Comparison of ENCODE assay signal across 9 cellular contexts in the genomic region with DNA sequence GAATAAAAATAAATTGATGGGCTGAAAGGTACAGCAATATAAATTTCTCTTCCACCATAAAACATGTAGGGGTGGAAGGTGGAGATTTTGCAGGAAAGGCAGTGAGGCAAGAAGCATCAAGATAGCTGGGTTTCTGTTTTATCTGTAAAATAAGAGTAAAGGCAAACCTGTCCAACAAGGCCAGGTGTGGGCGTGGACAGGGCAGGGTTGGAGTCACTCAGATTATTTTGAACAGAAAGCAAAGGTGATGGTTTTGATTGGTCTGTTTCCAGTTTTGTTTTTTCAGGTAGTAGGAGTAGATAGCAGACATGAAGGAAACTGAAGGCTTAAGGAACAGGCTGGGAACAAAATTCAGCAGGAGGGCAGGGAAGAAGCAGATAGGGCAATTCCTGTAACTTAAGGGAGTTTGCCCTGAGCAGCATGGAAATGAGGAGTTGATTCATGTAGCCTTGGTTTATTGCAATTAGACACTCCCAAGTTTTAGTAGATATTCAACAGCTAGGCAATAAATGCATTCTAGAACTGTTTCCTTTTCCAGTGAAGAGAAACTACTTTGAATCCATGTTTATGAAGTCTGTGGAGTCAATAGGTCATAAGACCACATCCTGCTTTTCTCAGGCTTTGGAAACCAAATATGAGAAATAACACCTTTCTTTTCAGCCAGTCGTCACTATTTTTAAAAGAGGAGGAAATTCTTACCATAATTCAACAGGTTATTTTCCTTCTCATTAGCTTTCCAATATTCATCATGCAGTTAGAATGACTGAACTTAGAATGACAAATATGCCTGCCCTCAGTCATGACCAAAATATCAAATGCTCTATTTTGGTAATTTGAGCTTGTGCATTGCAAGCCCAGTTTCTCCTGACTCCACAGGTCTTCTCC. TPM values are rescaled to one million over a fixed set of nuclear protein-coding genes. Genes with fewer than 3 reads are reported as not detected.
DNase-seq lines count a peak whose midpoint lies in the region; TF ChIP-seq lines count a peak whose summit lies in the region.
"Had no signal": no experiment of that assay in that cellular context is flagged by ENCODE, and none has a peak within 500 bp of the region (broad histone marks: within the 10 kb centered on the region; RNA-seq: fewer than 3 reads in every experiment).

No MANE protein-coding gene starts in this region.

- peaks cover 16% of the 10 kb centered on the region for H3K4me1 Mint-ChIP-seq in mesothelial cell of epicardium

- H3K36me3 Mint-ChIP-seq in mesothelial cell of epicardium = no peaks in the 10 kb centered on the region

- no peak overlapping the region for H3K4me3 ChIP-seq in epithelial cell of esophagus (ENCODE audit: low read length)
- H3K4me3 ChIP-seq: HAP-1 had no signal

- in situ Hi-C loops in KBM-7 (cut with MboI; ENCODE audit: low pct_unique_long_range_greater_than_20kb, low sequenced_read_pairs) = no loop called here

- no peaks in the 10 kb centered on the region for H3K9me3 Mint-ChIP-seq in mesothelial cell of epicardium

- H3K4me3 Mint-ChIP-seq in mesothelial cell of epicardium = no peak overlapping the region

- TF ChIP-seq CTCF in epithelial cell of esophagus (IDR thresholded peaks at IDR 0.05; ENCODE audit: insufficient read depth, low read depth, low read length, missing control alignments) = no peak
- TF ChIP-seq CTCF in mesothelial cell of epicardium (IDR thresholded peaks at IDR 0.05; ENCODE audit: unreplicated experiment) = no peak

- DNase-seq in DMS53 (lab: John Stamatoyannopoulos, UW) (peak; percentile 16), DMS53 treated with DMSO at 0.1 percent for 48 hours (lab: John Stamatoyannopoulos, UW; ENCODE audit: unreplicated experiment) (no peak), RPMI7951 (ENCODE audit: low read depth) (peak; percentile 19), epithelial cell of esophagus (ENCODE audit: low read depth) (peak; percentile 65), renal cortical epithelial cell (ENCODE audit: low read depth) (peak; percentile 93), KBM-7 (no peak), mesothelial cell of epicardium (ENCODE audit: low spot score in 2 of 2, unreplicated experiment in 2 of 2) (no peak), NCI-H1930 (lab: John Stamatoyannopoulos, UW) (no peak)

- H3K27me3 Mint-ChIP-seq in mesothelial cell of epicardium (ENCODE audit: low read depth) = no peaks in the 10 kb centered on the region

- H3K27ac Mint-ChIP-seq in mesothelial cell of epicardium = no peak overlapping the region

RNA-seq across cellular contexts. Expression of a gene that starts 38.7 kb away (rescaled TPM):
- 17.0 and 20.9 TPM in 2 replicates for total RNA-seq in RPMI7951 (2014; rRNA removed; shearing (Covaris generic))
- 16.6 and 21.0 TPM in 2 replicates for total RNA-seq in renal cortical epithelial cell
- total RNA-seq in mesothelial cell of epicardium = 35.1 to 37.9 TPM (median 35.3 TPM) in 3 replicates

Comparison
In these comparisons a context has a peak if more than half of its experiments do, and no peak if none do; other contexts are left out.
1. DNase-seq: peak in DMS53 (single experiment), RPMI7951 (single experiment), epithelial cell of esophagus (single experiment) and renal cortical epithelial cell (single experiment); none in DMS53 treated with DMSO at 0.1 percent for 48 hours (single experiment), KBM-7 (single experiment), mesothelial cell of epicardium (0 of 2) and NCI-H1930 (0 of 2).